ENCODE assay signal across 1 cellular context in genomic region chrX:22343192-22343591, GRCh38.
TF ChIP-seq lines count a peak whose summit lies in the region.

No MANE protein-coding gene starts in this region.

TF ChIP-seq in K562, 482 proteins besides CTCF, POLR2A, EP300 and RAD21 (continued from another document):
- TF ChIP-seq, protein P1, sequence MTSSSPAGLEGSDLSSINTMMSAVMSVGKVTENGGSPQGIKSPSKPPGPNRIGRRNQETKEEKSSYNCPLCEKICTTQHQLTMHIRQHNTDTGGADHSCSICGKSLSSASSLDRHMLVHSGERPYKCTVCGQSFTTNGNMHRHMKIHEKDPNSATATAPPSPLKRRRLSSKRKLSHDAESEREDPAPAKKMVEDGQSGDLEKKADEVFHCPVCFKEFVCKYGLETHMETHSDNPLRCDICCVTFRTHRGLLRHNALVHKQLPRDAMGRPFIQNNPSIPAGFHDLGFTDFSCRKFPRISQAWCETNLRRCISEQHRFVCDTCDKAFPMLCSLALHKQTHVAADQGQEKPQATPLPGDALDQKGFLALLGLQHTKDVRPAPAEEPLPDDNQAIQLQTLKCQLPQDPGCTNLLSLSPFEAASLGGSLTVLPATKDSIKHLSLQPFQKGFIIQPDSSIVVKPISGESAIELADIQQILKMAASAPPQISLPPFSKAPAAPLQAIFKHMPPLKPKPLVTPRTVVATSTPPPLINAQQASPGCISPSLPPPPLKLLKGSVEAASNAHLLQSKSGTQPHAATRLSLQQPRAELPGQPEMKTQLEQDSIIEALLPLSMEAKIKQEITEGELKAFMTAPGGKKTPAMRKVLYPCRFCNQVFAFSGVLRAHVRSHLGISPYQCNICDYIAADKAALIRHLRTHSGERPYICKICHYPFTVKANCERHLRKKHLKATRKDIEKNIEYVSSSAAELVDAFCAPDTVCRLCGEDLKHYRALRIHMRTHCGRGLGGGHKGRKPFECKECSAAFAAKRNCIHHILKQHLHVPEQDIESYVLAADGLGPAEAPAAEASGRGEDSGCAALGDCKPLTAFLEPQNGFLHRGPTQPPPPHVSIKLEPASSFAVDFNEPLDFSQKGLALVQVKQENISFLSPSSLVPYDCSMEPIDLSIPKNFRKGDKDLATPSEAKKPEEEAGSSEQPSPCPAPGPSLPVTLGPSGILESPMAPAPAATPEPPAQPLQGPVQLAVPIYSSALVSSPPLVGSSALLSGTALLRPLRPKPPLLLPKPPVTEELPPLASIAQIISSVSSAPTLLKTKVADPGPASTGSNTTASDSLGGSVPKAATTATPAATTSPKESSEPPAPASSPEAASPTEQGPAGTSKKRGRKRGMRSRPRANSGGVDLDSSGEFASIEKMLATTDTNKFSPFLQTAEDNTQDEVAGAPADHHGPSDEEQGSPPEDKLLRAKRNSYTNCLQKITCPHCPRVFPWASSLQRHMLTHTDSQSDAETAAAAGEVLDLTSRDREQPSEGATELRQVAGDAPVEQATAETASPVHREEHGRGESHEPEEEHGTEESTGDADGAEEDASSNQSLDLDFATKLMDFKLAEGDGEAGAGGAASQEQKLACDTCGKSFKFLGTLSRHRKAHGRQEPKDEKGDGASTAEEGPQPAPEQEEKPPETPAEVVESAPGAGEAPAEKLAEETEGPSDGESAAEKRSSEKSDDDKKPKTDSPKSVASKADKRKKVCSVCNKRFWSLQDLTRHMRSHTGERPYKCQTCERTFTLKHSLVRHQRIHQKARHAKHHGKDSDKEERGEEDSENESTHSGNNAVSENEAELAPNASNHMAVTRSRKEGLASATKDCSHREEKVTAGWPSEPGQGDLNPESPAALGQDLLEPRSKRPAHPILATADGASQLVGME (CRISPR knock-in tag; IDR thresholded peaks at IDR 0.05), result no peak
- no peak for TF ChIP-seq NELFE (IDR thresholded peaks at IDR 0.05; ENCODE audit: insufficient read depth, insufficient read length)
